32 cellular contexts compared by ENCODE assay signal in the genomic region with DNA sequence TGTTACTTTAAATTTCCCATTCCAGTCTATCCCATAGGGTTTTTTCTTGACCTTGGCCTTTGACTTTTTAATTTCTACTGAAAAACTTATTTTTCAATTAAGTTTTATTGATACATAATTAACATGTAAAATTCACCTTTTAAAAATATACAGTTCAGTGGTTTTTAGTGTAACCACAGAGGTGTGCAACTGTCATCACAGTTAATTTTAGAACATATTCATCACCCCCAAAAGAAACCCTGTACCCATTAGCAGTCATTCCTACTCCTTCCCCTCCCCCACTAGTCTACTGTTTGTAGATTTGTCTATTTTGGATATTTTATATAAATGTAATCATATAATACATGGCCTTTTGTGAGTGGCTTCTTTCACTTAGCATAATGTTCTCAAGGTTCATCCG.
"Had no signal": no experiment of that assay in that cellular context is flagged by ENCODE, and none has a peak within 500 bp of the region (broad histone marks: within the 10 kb centered on the region; RNA-seq: fewer than 3 reads in every experiment).

No MANE protein-coding gene starts in this region.

- H3K36me3 ChIP-seq: WERI-Rb-1 had no signal

- H3K27me3 ChIP-seq: Peyer's patch had no signal

- H3K27ac ChIP-seq: Peyer's patch, WERI-Rb-1 had no signal

- H3K4me1 Mint-ChIP-seq: activated CD4-positive, alpha-beta memory T cell treated with anti-CD3 and anti-CD28 coated beads, Interleukin-2, amount 10 ng/mL, durations not matched to agents 7 days and 5 days had no signal

- H3K27ac Mint-ChIP-seq: activated CD4-positive, alpha-beta memory T cell treated with anti-CD3 and anti-CD28 coated beads, Interleukin-2, amount 10 ng/mL, durations not matched to agents 7 days and 5 days; activated CD8-positive, alpha-beta memory T cell treated with anti-CD3 and anti-CD28 coated beads, Interleukin-2, amount 10 ng/mL, durations not matched to agents 7 days and 5 days; activated naive CD4-positive, alpha-beta T cell treated with anti-CD3 and anti-CD28 coated beads, Interleukin-2, amount 10 ng/mL, durations not matched to agents 7 days and 5 days; activated naive CD8-positive, alpha-beta T cell; activated naive CD8-positive, alpha-beta T cell treated with anti-CD3 and anti-CD28 coated beads, Interleukin-2, amount 50 U/mL, for 24 hours; brain had no signal

- DNase-seq: activated CD4-positive, alpha-beta memory T cell treated with anti-CD3 and anti-CD28 coated beads, Interleukin-2, amount 10 ng/mL, durations not matched to agents 7 days and 5 days; activated CD4-positive, alpha-beta T cell treated with anti-CD3 and anti-CD28 coated beads for 1 hour; activated CD4-positive, alpha-beta T cell treated with anti-CD3 and anti-CD28 coated beads for 48 hours; activated CD4-positive, CD25-positive, alpha-beta regulatory T cell; activated CD8-positive, alpha-beta memory T cell treated with anti-CD3 and anti-CD28 coated beads for 24 hours; activated CD8-positive, alpha-beta memory T cell treated with anti-CD3 and anti-CD28 coated beads, Interleukin-2, amount 10 ng/mL, durations not matched to agents 7 days and 5 days; activated CD8-positive, alpha-beta memory T cell treated with anti-CD3 and anti-CD28 coated beads, Interleukin-2, amount 50 U/mL, for 48 hours; activated effector memory CD4-positive, alpha-beta T cell treated with Interleukin-2 at 50 U/mL for 16 hours; activated naive CD4-positive, alpha-beta T cell treated with anti-CD3 and anti-CD28 coated beads, Interleukin-2, amount 10 ng/mL, durations not matched to agents 7 days and 5 days; activated naive CD8-positive, alpha-beta T cell treated with anti-CD3 and anti-CD28 coated beads, Interleukin-2, amount 50 U/mL, for 24 hours; activated T-cell treated with anti-CD3 and anti-CD28 coated beads, Interleukin-2, amount 50 U/mL, for 48 hours; anterior cingulate cortex; caudate nucleus; cerebellar nuclear complex; NCI-H1105; NCI-H1417 treated with DMSO at 0.1 percent for 48 hours; NCI-H1930; NCI-H2081 treated with DMSO at 0.1 percent for 48 hours; NCI-H226; NCI-H446 treated with DMSO at 0.1 percent for 48 hours; NCI-H524; NCI-H69; NCI-H82; PC-3; Peyer's patch; RPMI8226; SW 1271; T-helper 1 cell; T1000; WERI-Rb-1 had no signal

- H3K9me3 ChIP-seq: Peyer's patch had no signal

- H3K9me3 Mint-ChIP-seq: activated CD4-positive, alpha-beta memory T cell treated with anti-CD3 and anti-CD28 coated beads, Interleukin-2, amount 10 ng/mL, durations not matched to agents 7 days and 5 days; activated naive CD4-positive, alpha-beta T cell treated with anti-CD3 and anti-CD28 coated beads, Interleukin-2, amount 10 ng/mL, durations not matched to agents 7 days and 5 days; activated naive CD8-positive, alpha-beta T cell treated with anti-CD3 and anti-CD28 coated beads, Interleukin-2, amount 50 U/mL, for 24 hours; brain had no signal

- H3K4me3 ChIP-seq: Peyer's patch had no signal

- H3K27me3 Mint-ChIP-seq: activated CD4-positive, alpha-beta memory T cell treated with anti-CD3 and anti-CD28 coated beads, Interleukin-2, amount 10 ng/mL, durations not matched to agents 7 days and 5 days; activated CD8-positive, alpha-beta memory T cell treated with anti-CD3 and anti-CD28 coated beads, Interleukin-2, amount 10 ng/mL, durations not matched to agents 7 days and 5 days; activated naive CD4-positive, alpha-beta T cell treated with anti-CD3 and anti-CD28 coated beads, Interleukin-2, amount 10 ng/mL, durations not matched to agents 7 days and 5 days; activated naive CD8-positive, alpha-beta T cell; activated naive CD8-positive, alpha-beta T cell treated with anti-CD3 and anti-CD28 coated beads, Interleukin-2, amount 50 U/mL, for 24 hours; brain had no signal

- H3K4me3 Mint-ChIP-seq: activated CD4-positive, alpha-beta memory T cell treated with anti-CD3 and anti-CD28 coated beads, Interleukin-2, amount 10 ng/mL, durations not matched to agents 7 days and 5 days; activated CD8-positive, alpha-beta memory T cell treated with anti-CD3 and anti-CD28 coated beads, Interleukin-2, amount 10 ng/mL, durations not matched to agents 7 days and 5 days; activated naive CD4-positive, alpha-beta T cell treated with anti-CD3 and anti-CD28 coated beads, Interleukin-2, amount 10 ng/mL, durations not matched to agents 7 days and 5 days; activated naive CD8-positive, alpha-beta T cell; activated naive CD8-positive, alpha-beta T cell treated with anti-CD3 and anti-CD28 coated beads, Interleukin-2, amount 50 U/mL, for 24 hours; brain had no signal

- ATAC-seq: activated CD8-positive, alpha-beta memory T cell treated with anti-CD3 and anti-CD28 coated beads, Interleukin-2, amount 10 ng/mL, durations not matched to agents 7 days and 5 days; activated naive CD8-positive, alpha-beta T cell treated with anti-CD3 and anti-CD28 coated beads, Interleukin-2, amount 50 U/mL, for 24 hours; PC-3 had no signal
